Comparison of ENCODE assay signal across 11 cellular contexts in genomic region chr3:66140763-66141372, GRCh38.
DNase-seq lines count a peak whose midpoint lies in the region; ATAC-seq and TF ChIP-seq lines count a peak whose summit lies in the region.
"Had no signal": no experiment of that assay in that cellular context is flagged by ENCODE, and none has a peak within 500 bp of the region (broad histone marks: within the 10 kb centered on the region; RNA-seq: fewer than 3 reads in every experiment).

No MANE protein-coding gene starts in this region.

- no peaks in the 10 kb centered on the region for H4K20me1 ChIP-seq in H9 (ENCODE audit: control insufficient read depth, insufficient read depth, insufficient read length)

- H3K18ac ChIP-seq in H9 (ENCODE audit: insufficient read length, low read depth, low read length), result no peak overlapping the region

- TF ChIP-seq CTCF in astrocyte of the spinal cord (IDR thresholded peaks at IDR 0.05; ENCODE audit: low read depth, low read length) (no peak), H9 (conservative IDR thresholded peaks at IDR 0.05) (no peak)

- no peak overlapping the region for H2BK15ac ChIP-seq in H9 (ENCODE audit: low read depth, low read length)

- in situ Hi-C loops in astrocyte of the spinal cord (cut with HindIII; ENCODE audit: low sequenced_read_pairs), result no loop called here

- H2BK120ac ChIP-seq in H9 (ENCODE audit: low read depth, low read length, poor library complexity, severe bottlenecking), result no peak overlapping the region

- no peak overlapping the region for H2BK12ac ChIP-seq in H9 (ENCODE audit: insufficient read length, low read depth, low read length)

- DNase-seq in EH (ENCODE audit: low read depth) (peak; percentile 36), astrocyte of the spinal cord (ENCODE audit: low read depth, low spot score) (peak; percentile 30), EL (no peak), H9 (no peak)
- DNase-seq in activated CD8-positive, alpha-beta memory T cell treated with anti-CD3 and anti-CD28 coated beads, Interleukin-2, amount 50 U/mL, for 48 hours, result no peak
- DNase-seq: activated naive CD4-positive, alpha-beta T cell treated with anti-CD3 and anti-CD28 coated beads, Interleukin-2, amount 50 U/mL, for 16 hours; naive thymus-derived CD4-positive, alpha-beta T cell; thyroid gland had no signal

- no peak overlapping the region for H4K8ac ChIP-seq in H9 (replicated peaks; ENCODE audit: insufficient read length, low read depth, low read length)

- H3K79me2 ChIP-seq in H9 (ENCODE audit: insufficient read depth, low read length), result no peaks in the 10 kb centered on the region

- no peak overlapping the region for H3K4me2 ChIP-seq in H9 (ENCODE audit: insufficient read depth, insufficient read length, low read length)

- no peaks in the 10 kb centered on the region; the same call in 1 of the 2 replicates for H3K4me1 ChIP-seq in H9 (ENCODE audit: insufficient read depth, low read length)
- H3K4me1 ChIP-seq: thyroid gland had no signal

- H3K9ac ChIP-seq in H9 (ENCODE audit: extremely low read depth, insufficient read length, low read length), result no peak overlapping the region

- H3K27ac Mint-ChIP-seq in H9, result no peak overlapping the region
- H3K27ac Mint-ChIP-seq: naive thymus-derived CD4-positive, alpha-beta T cell had no signal

- no peaks in the 10 kb centered on the region for H3K27me3 Mint-ChIP-seq in H9 (ENCODE audit: low read depth)

- no peaks in the 10 kb centered on the region for H3K79me1 ChIP-seq in H9 (ENCODE audit: insufficient read depth, low read depth, low read length, poor library complexity, severe bottlenecking)

- H4K91ac ChIP-seq in H9 (ENCODE audit: insufficient read length, low read depth, low read length), result no peak overlapping the region

- H3K23me2 ChIP-seq in H9 (ENCODE audit: insufficient read length, low read depth, low read length, poor library complexity, severe bottlenecking), result no peaks in the 10 kb centered on the region

- no peak overlapping the region for H3T11ph ChIP-seq in H9 (ENCODE audit: low read length)

- H3K27me3 ChIP-seq in H9 (ENCODE audit: insufficient read depth, low read length), result no peaks in the 10 kb centered on the region
- H3K27me3 ChIP-seq: thyroid gland had no signal

- ATAC-seq in GM19455 (IDR thresholded peaks at IDR 0.05; ENCODE audit: unreplicated experiment), result peak; percentile 54
- ATAC-seq in HG03280 (IDR thresholded peaks at IDR 0.05; ENCODE audit: unreplicated experiment), result peak; percentile 97
- ATAC-seq in GM21381 (IDR thresholded peaks at IDR 0.05; ENCODE audit: unreplicated experiment), result no peak
- ATAC-seq: naive thymus-derived CD4-positive, alpha-beta T cell had no signal

- no peak overlapping the region for H2AK5ac ChIP-seq in H9 (ENCODE audit: insufficient read length, low read length)

- H3K14ac ChIP-seq in H9 (ENCODE audit: insufficient read depth, low read length), result no peak overlapping the region

- H3K9me3 ChIP-seq in H9 (ENCODE audit: control insufficient read depth, low read depth, low read length), result no peaks in the 10 kb centered on the region
- H3K9me3 ChIP-seq: thyroid gland had no signal

- no peak overlapping the region for H2AFZ ChIP-seq in H9 (ENCODE audit: low read length)

- whole genome bisulfite sequencing in H9 (ENCODE audit: extremely low coverage, insufficient read length, low lambda C conversion rate), result no CpG with 5 or more reads among the region's 7 CpGs

- peaks cover 0 to 10% (median 2%) of the 10 kb centered on the region in 3 experiments; a peak in 3 of 7 replicates for H3K36me3 Mint-ChIP-seq in H9 (ENCODE audit: insufficient read depth in 1 of 3, low read depth in 3 of 3)
- H3K36me3 Mint-ChIP-seq: naive thymus-derived CD4-positive, alpha-beta T cell had no signal

- H3K9me3 Mint-ChIP-seq in H9, result peaks cover 6 to 10% of the 10 kb centered on the region in 2 experiments

- no peak overlapping the region for H2BK5ac ChIP-seq in H9 (ENCODE audit: insufficient read length, low read length)

- H3K23ac ChIP-seq in H9 (ENCODE audit: insufficient read length, low read depth, low read length), result no peak overlapping the region

- H3K56ac ChIP-seq in H9 (ENCODE audit: insufficient read length, low read depth, low read length), result no peak overlapping the region

- H2BK20ac ChIP-seq in H9 (ENCODE audit: low read depth, low read length, poor library complexity, severe bottlenecking), result no peak overlapping the region

- H3K4me3 ChIP-seq in astrocyte of the spinal cord (ENCODE audit: low read depth, low read length), result no peak overlapping the region
- H3K4me3 ChIP-seq: thyroid gland had no signal

- no peak overlapping the region for H3K4ac ChIP-seq in H9 (ENCODE audit: low read depth, low read length)

- H3K27ac ChIP-seq in H9 (ENCODE audit: insufficient read length, low read depth, low read length), result no peak overlapping the region
- H3K27ac ChIP-seq: thyroid gland had no signal

- no peak overlapping the region for H4K5ac ChIP-seq in H9 (ENCODE audit: insufficient read length, low read depth, low read length)

- H3K4me3 Mint-ChIP-seq in H9, result no peak overlapping the region
- H3K4me3 Mint-ChIP-seq: naive thymus-derived CD4-positive, alpha-beta T cell had no signal

- H3K4me1 Mint-ChIP-seq in H9, result peaks cover 22 to 23% of the 10 kb centered on the region in 2 experiments

Comparison
In these comparisons a context has a peak if more than half of its experiments do, and no peak if none do; other contexts are left out.
1. DNase-seq: peak in EH (single experiment) and astrocyte of the spinal cord (single experiment); none in activated CD8-positive, alpha-beta memory T cell treated with anti-CD3 and anti-CD28 coated beads, Interleukin-2, amount 50 U/mL, for 48 hours (single experiment), EL (single experiment) and H9 (single experiment).